ENCODE assay signal across 8 cellular contexts in the genomic region with DNA sequence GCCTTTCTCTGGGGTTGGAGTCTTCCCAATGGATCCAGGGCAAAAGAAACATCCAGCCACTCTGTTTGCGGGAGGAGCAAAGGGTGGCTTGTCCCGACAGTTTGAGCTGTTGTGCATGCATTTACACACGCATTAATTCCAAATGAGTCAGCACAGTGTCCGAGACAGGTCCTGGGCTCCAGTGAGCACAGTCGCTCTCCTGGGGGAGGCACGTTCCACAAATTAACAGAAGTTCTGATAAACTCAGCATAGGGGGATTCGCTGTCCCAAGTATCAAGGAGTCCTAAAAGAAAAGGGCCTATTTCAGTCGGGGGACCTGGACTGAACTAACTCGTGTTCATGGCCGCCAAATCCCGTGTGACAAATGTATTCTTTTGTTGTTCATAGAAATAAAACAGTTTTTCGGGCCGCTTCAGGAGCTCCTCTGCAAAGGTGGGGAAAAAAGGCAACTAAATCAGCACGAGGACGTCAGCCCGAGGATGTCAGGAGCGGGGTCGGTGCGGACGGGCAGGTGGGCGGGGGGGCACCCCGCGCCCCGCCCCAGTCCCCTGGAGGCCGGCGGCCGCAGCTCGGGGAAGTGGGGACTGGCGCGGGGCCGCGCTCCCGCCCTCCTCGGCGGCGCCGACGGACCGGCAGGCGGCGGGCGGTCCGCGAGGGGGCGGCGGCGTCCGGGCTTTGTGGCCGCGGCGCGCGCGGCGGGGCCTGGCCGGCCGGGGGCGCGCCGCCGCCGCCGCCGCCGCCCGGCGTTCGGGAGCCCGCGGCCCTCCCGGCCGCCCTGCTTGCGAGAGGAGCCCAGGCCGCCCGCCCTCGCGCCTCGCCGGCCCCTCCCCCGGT. TPM values are rescaled to one million over a fixed set of nuclear protein-coding genes. Genes with fewer than 3 reads are reported as not detected.
DNase-seq lines count a peak whose midpoint lies in the region; ATAC-seq and TF ChIP-seq lines count a peak whose summit lies in the region.

A gene with protein sequence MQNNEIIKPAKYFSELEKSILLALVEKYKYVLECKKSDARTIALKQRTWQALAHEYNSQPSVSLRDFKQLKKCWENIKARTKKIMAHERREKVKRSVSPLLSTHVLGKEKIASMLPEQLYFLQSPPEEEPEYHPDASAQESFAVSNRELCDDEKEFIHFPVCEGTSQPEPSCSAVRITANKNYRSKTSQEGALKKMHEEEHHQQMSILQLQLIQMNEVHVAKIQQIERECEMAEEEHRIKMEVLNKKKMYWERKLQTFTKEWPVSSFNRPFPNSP (plus strand): TSS at position 612 of the 834 bp plus-strand sequence. CDS start 14,796 bp downstream, outside the sequence.

- H4K20me1 ChIP-seq in SK-N-SH (ENCODE audit: insufficient read depth), result no peaks in the 10 kb centered on the region

- ATAC-seq in GM21619 (IDR thresholded peaks at IDR 0.05; ENCODE audit: unreplicated experiment), result peak; percentile 68

- POLR2A ChIA-PET in SK-N-SH (lab: Yijun Ruan, JAX), result interaction anchor here (0.7 to 2.3 kb wide), 4 partner anchors 15 to 606 kb away, joined by 3 to 14 read pairs (median 3); a partner anchor contains a TSS

- H3K36me3 ChIP-seq in SK-N-SH (replicated peaks in 1 of 2; ENCODE audit: control insufficient read depth in 1 of 2, insufficient read depth in 2 of 2, low read length in 1 of 2) (peaks cover 0 to 5% of the 10 kb centered on the region in 2 experiments), trophoblast cell (ENCODE audit: control insufficient read depth in 1 of 2, insufficient read depth in 2 of 2, low read length in 2 of 2) (no peaks in the 10 kb centered on the region), urinary bladder (ENCODE audit: insufficient read depth) (no peaks in the 10 kb centered on the region)

- intact Hi-C loops in cardiac septum (cut with DNase I), result loop anchor here (5.0 to 10.0 kb wide), 3 partner anchors 74 to 602 kb away; a partner anchor contains a TSS

- H3K4me2 ChIP-seq in SK-N-SH (peak within 1 kb of the TSS; percentile 98), trophoblast cell (ENCODE audit: low read length) (peak within 1 kb of the TSS; percentile 79)

- peaks cover 3% of the 10 kb centered on the region for H3K36me3 Mint-ChIP-seq in IgD-negative memory B cell

- peak within 1 kb of the TSS; percentile 63 for H4K12ac ChIP-seq in trophoblast cell (ENCODE audit: low read depth, low read length)

- H3K79me2 ChIP-seq in SK-N-SH (ENCODE audit: insufficient read depth) (peaks cover 48% of the 10 kb centered on the region), trophoblast cell (ENCODE audit: control insufficient read depth, insufficient read depth, low read length, poor library complexity) (peaks cover 15% of the 10 kb centered on the region)

- H3K9ac ChIP-seq in SK-N-SH (peak within 1 kb of the TSS; percentile 97), trophoblast cell (ENCODE audit: low read length) (peak within 1 kb of the TSS; percentile 83)

- TF ChIP-seq EP300 in SK-N-SH (IDR thresholded peaks at IDR 0.05; ENCODE audit: borderline replicate concordance in 1 of 2, low read depth in 1 of 2, low read length in 1 of 2), result peak in 1 of 2 experiments; percentile 14; a peak in 1 of 4 replicates

- H3K18ac ChIP-seq in trophoblast cell (ENCODE audit: low read length), result peak within 1 kb of the TSS; percentile 25

- no peaks in the 10 kb centered on the region for H3K9me2 ChIP-seq in SK-N-SH

- peak within 1 kb of the TSS; percentile 86 for H2AFZ ChIP-seq in SK-N-SH (ENCODE audit: low read depth)
- peak within 1 kb of the TSS; percentile 93 for H2AFZ ChIP-seq in trophoblast cell (ENCODE audit: insufficient read depth, low read length, poor library complexity)

- H3K9me3 Mint-ChIP-seq in IgD-negative memory B cell, result no peaks in the 10 kb centered on the region

- peak; percentile 13; the same call in 1 of the 2 replicates for TF ChIP-seq CTCF in SK-N-SH (IDR thresholded peaks at IDR 0.05)

- peak within 1 kb of the TSS; percentile 90 for H2BK12ac ChIP-seq in trophoblast cell (ENCODE audit: low read length)

- DNase-seq in EH (ENCODE audit: low read depth) (peak; percentile 88), SK-N-SH (peak; percentile 94), cardiac septum (ENCODE audit: low spot score) (peak; percentile 81), trophoblast cell (peak; percentile 46 to 75)

- H3K27ac ChIP-seq in SK-N-SH (ENCODE audit: low read depth in 2 of 2, low read length in 1 of 2), result peak within 1 kb of the TSS; percentile 92 to 99
- no peak within 1 kb of the TSS for H3K27ac ChIP-seq in adipose tissue (ENCODE audit: low read depth, low read length)
- H3K27ac ChIP-seq in trophoblast cell (ENCODE audit: low read depth, low read length), result peak within 1 kb of the TSS; percentile 99
- H3K27ac ChIP-seq in urinary bladder (ENCODE audit: low read depth), result peak within 1 kb of the TSS; percentile 79

- 2% methylated on average over 16 of the region's 80 CpGs for WGBS in SK-N-SH (ENCODE audit: low lambda C conversion rate)
- WGBS in adipose tissue, 3 donors, result 0 to 1% (median 0%) methylated on average over 45 to 76 of the region's 80 CpGs
- no CpG with 5 or more reads among the region's 80 CpGs for WGBS in trophoblast cell (ENCODE audit: extremely low coverage, insufficient coverage, insufficient read length)
- under 1% methylated on average over 77 of the region's 80 CpGs for WGBS in urinary bladder

- H3K9me3 ChIP-seq in SK-N-SH (no peaks in the 10 kb centered on the region), trophoblast cell (ENCODE audit: insufficient read depth, low read depth, low read length) (no peaks in the 10 kb centered on the region)

- H3K4ac ChIP-seq in trophoblast cell (ENCODE audit: low read depth, low read length), result peak within 1 kb of the TSS; percentile 72

- H3K27me3 ChIP-seq in SK-N-SH (ENCODE audit: insufficient read depth) (no peaks in the 10 kb centered on the region), trophoblast cell (ENCODE audit: insufficient read depth, low read length) (no peaks in the 10 kb centered on the region)

- H4K91ac ChIP-seq in trophoblast cell (ENCODE audit: low read depth, low read length), result peak within 1 kb of the TSS; percentile 88

- CTCF ChIA-PET in SK-N-SH (lab: Yijun Ruan, JAX), result interaction anchor here (0.7 to 3.5 kb wide), 4 partner anchors 9 to 56 kb away, joined by 4 to 29 read pairs (median 6); no protein-coding TSS in a partner anchor

- peak within 1 kb of the TSS; percentile 87 for H4K8ac ChIP-seq in trophoblast cell (ENCODE audit: low read depth, low read length)

- peak within 1 kb of the TSS; percentile 96 for H2BK5ac ChIP-seq in trophoblast cell (ENCODE audit: low read depth, low read length, poor library complexity)

- H3K4me1 Mint-ChIP-seq in IgD-negative memory B cell, result peaks cover 17 to 35% (median 27%) of the 10 kb centered on the region in 3 donors

- 0 out of 2 replicates have a peak, but pooled peaks have one; percentile 1 for TF ChIP-seq RAD21 in SK-N-SH (IDR thresholded peaks at IDR 0.05; ENCODE audit: low read length)

- H3K27me3 Mint-ChIP-seq in IgD-negative memory B cell, result peaks cover 5% of the 10 kb centered on the region

- H3F3A ChIP-seq in SK-N-SH (replicated peaks; ENCODE audit: insufficient read depth), result peaks cover 37% of the 10 kb centered on the region

- H3K4me1 ChIP-seq in SK-N-SH (ENCODE audit: control insufficient read depth in 1 of 2, insufficient read depth in 2 of 2, low read depth in 1 of 2, low read length in 1 of 2) (peaks cover 9 to 22% of the 10 kb centered on the region in 2 experiments; a peak in 3 of 4 replicates), trophoblast cell (ENCODE audit: control insufficient read depth in 1 of 2, insufficient read depth in 2 of 2, low read length in 2 of 2) (peaks cover 4 to 21% of the 10 kb centered on the region in 2 experiments), urinary bladder (ENCODE audit: insufficient read depth) (peaks cover 2% of the 10 kb centered on the region)

- H3K23ac ChIP-seq in trophoblast cell (ENCODE audit: low read length), result no peak within 1 kb of the TSS

- H3K79me1 ChIP-seq in trophoblast cell (ENCODE audit: low read length), result peaks cover 23% of the 10 kb centered on the region

- H3K27ac Mint-ChIP-seq in IgD-negative memory B cell, result peak within 1 kb of the TSS; percentile 88 to 97 (median 93)

- H3K14ac ChIP-seq in trophoblast cell (ENCODE audit: low read length), result peak within 1 kb of the TSS; percentile 87

- H2AK5ac ChIP-seq in trophoblast cell (ENCODE audit: low read length), result peak within 1 kb of the TSS; percentile 3

- H3K4me3 Mint-ChIP-seq in IgD-negative memory B cell, result peak within 1 kb of the TSS; percentile 94 to 99 (median 98)

- H3K4me3 ChIP-seq in SK-N-SH (ENCODE audit: low read depth in 2 of 2, low read length in 1 of 2) (peak within 1 kb of the TSS; percentile 73 to 88), trophoblast cell (ENCODE audit: low read depth, low read length) (peak within 1 kb of the TSS; percentile 75), urinary bladder (ENCODE audit: low read depth, low read length) (peak within 1 kb of the TSS; percentile 98)

- H2BK120ac ChIP-seq in trophoblast cell (ENCODE audit: insufficient read depth, low read length, poor library complexity), result peak within 1 kb of the TSS; percentile 55

TF ChIP-seq in SK-N-SH, 30 proteins besides CTCF, POLR2A, EP300 and RAD21 (continues in another document):
- TF ChIP-seq FOSL2 (IDR thresholded peaks at IDR 0.05; ENCODE audit: borderline replicate concordance, low read depth) (peak; percentile 69), RXRA (IDR thresholded peaks at IDR 0.05; ENCODE audit: borderline replicate concordance, low read depth) (no peak), JUND (IDR thresholded peaks at IDR 0.05) (peak; percentile 66), TAF1 (IDR thresholded peaks at IDR 0.05; ENCODE audit: borderline replicate concordance, low read depth, low read length) (peak; percentile 17; the same call in 1 of the 2 replicates), TEAD4 (IDR thresholded peaks at IDR 0.05; ENCODE audit: borderline replicate concordance, insufficient read depth) (no peak), YY1 (IDR thresholded peaks at IDR 0.05; ENCODE audit: low read depth) (peak; percentile 53; the same call in 1 of the 2 replicates), SIN3A (IDR thresholded peaks at IDR 0.05; ENCODE audit: borderline replicate concordance, low read depth, low read length) (peak; percentile 25; the same call in 1 of the 2 replicates), POLR2AphosphoS5 (IDR thresholded peaks at IDR 0.05; ENCODE audit: low read depth, low read length) (peak; percentile 52; the same call in 1 of the 2 replicates), CHD2 (IDR thresholded peaks at IDR 0.05; ENCODE audit: low read length, partially characterized antibody) (no peak)

RNA-seq across cellular contexts. Expression of the gene that starts here (rescaled TPM):
- polyA plus RNA-seq in IgD-negative memory B cell, result 4.7 TPM
- polyA plus RNA-seq in SK-N-SH (2012; rRNA removed), result 42.3 and 48.3 TPM in 2 replicates
- 49.4 and 49.6 TPM in 2 replicates for polyA plus RNA-seq in SK-N-SH (2012; cell fraction: cytosol; rRNA removed)
- polyA plus RNA-seq in SK-N-SH (2012; cell fraction: nucleus; rRNA removed), result 25.6 TPM in 2 replicates
- 10 to 100 TPM in 2 of 3 donors, 1 to 10 TPM in 1; 6.5 to 14.1 (median 11.8) TPM for polyA plus RNA-seq in adipose tissue
- 32.3 TPM for total RNA-seq in cardiac septum
- 53.2 and 53.8 TPM in 2 replicates for polyA plus RNA-seq in trophoblast cell (2013)
- 19.1 TPM for total RNA-seq in urinary bladder
- 14.3 TPM for polyA plus RNA-seq in urinary bladder
